In genomic region chr10:131852823-131853609, GRCh38 we compare ENCODE assay signal across 15 cellular contexts. TPM values are rescaled to one million over a fixed set of nuclear protein-coding genes. Genes with fewer than 3 reads are reported as not detected.
A peak's percentile ranks its signal among the peaks of the same experiment; 100 is the strongest.
DNase-seq lines count a peak whose midpoint lies in the region; ATAC-seq and TF ChIP-seq lines count a peak whose summit lies in the region.
"Had no signal": no experiment of that assay in that cellular context is flagged by ENCODE, and none has a peak within 500 bp of the region (broad histone marks: within the 10 kb centered on the region; RNA-seq: fewer than 3 reads in every experiment).

No MANE protein-coding gene starts in this region.

- POLR2A ChIA-PET in naive thymus-derived CD4-positive, alpha-beta T cell (lab: Charles Lee), result no interaction called here

- no peak for TF ChIP-seq POLR2A in upper lobe of left lung (IDR thresholded peaks at IDR 0.05)
- TF ChIP-seq POLR2A in erythroblast (IDR thresholded peaks at IDR 0.05; ENCODE audit: low read length), result no peak

- H3K4me3 Mint-ChIP-seq in naive thymus-derived CD4-positive, alpha-beta T cell, result no peak overlapping the region

- no peak overlapping the region for H3K27ac Mint-ChIP-seq in naive thymus-derived CD4-positive, alpha-beta T cell

- no peak for DNase-seq in LNCaP clone FGC (ENCODE audit: low read depth)
- DNase-seq in ecto neural progenitor cell (ENCODE audit: low spot score), result peak; percentile 32
- DNase-seq in naive thymus-derived CD4-positive, alpha-beta T cell, result no peak
- DNase-seq in upper lobe of left lung, result peak; percentile 17 to 63
- DNase-seq in LoVo (ENCODE audit: low spot score), result no peak
- DNase-seq in erythroblast (lab: John Stamatoyannopoulos, UW), result no peak
- DNase-seq: C1 segment of cervical spinal cord, IMR-90, NCI-H146, NCI-H226, NCI-H526 treated with DMSO at 0.1 percent for 48 hours, SJCRH30 had no signal

- H3K4me3 ChIP-seq in LNCaP clone FGC (ENCODE audit: low read depth, low read length) (no peak overlapping the region), upper lobe of left lung (no peak overlapping the region)
- no peak overlapping the region for H3K4me3 ChIP-seq in naive thymus-derived CD4-positive, alpha-beta T cell (ENCODE audit: low read length)
- H3K4me3 ChIP-seq: HAP-1, SJCRH30 had no signal

- TF ChIP-seq CTCF in LNCaP clone FGC (IDR thresholded peaks at IDR 0.05; ENCODE audit: control insufficient read depth, extremely low read depth, insufficient read depth) (0 out of 2 replicates have a peak, but pooled peaks have one; percentile 5), upper lobe of left lung (IDR thresholded peaks at IDR 0.05) (no peak)

- H3K36me3 ChIP-seq in naive thymus-derived CD4-positive, alpha-beta T cell (ENCODE audit: control insufficient read depth in 2 of 3, insufficient read depth in 3 of 3, low read length in 3 of 3), result no peaks in the 10 kb centered on the region
- H3K36me3 ChIP-seq in upper lobe of left lung, result no peaks in the 10 kb centered on the region
- H3K36me3 ChIP-seq: HAP-1, SJCRH30 had no signal

- peak; percentile 12 for ATAC-seq in naive thymus-derived CD4-positive, alpha-beta T cell
- ATAC-seq in upper lobe of left lung (ENCODE audit: low FRiP score in 2 of 2) (no peak), GM19452 (IDR thresholded peaks at IDR 0.05; ENCODE audit: unreplicated experiment) (no peak)

- 86 to 93% methylated on average over 10 to 18 of the region's 25 CpGs for WGBS in upper lobe of left lung, 2 donors

- CTCF ChIA-PET in naive thymus-derived CD4-positive, alpha-beta T cell (lab: Charles Lee), result no interaction called here

- intact Hi-C loops in naive thymus-derived CD4-positive, alpha-beta T cell (cut with micrococcal nuclease), result no loop called here

- H3K9me3 Mint-ChIP-seq in naive thymus-derived CD4-positive, alpha-beta T cell, result peaks cover 0 to 5% (median 0%) of the 10 kb centered on the region in 11 donors

- no peaks in the 10 kb centered on the region for H3K4me1 Mint-ChIP-seq in naive thymus-derived CD4-positive, alpha-beta T cell

- no peaks in the 10 kb centered on the region for H3K27me3 ChIP-seq in naive thymus-derived CD4-positive, alpha-beta T cell (ENCODE audit: control insufficient read depth in 2 of 2, insufficient read depth in 2 of 2, low read length in 2 of 2)
- no peaks in the 10 kb centered on the region for H3K27me3 ChIP-seq in upper lobe of left lung
- H3K27me3 ChIP-seq: SJCRH30 had no signal

- no peak for TF ChIP-seq EP300 in upper lobe of left lung (IDR thresholded peaks at IDR 0.05)

- H3K27ac ChIP-seq in naive thymus-derived CD4-positive, alpha-beta T cell (ENCODE audit: low read depth, low read length), result no peak overlapping the region
- H3K27ac ChIP-seq in upper lobe of left lung, result no peak overlapping the region
- H3K27ac ChIP-seq: RWPE1, SJCRH30 had no signal

- H3K9me3 ChIP-seq in naive thymus-derived CD4-positive, alpha-beta T cell (ENCODE audit: control insufficient read depth in 2 of 3, low read length in 3 of 3), result no peaks in the 10 kb centered on the region
- H3K9me3 ChIP-seq in upper lobe of left lung, result no peaks in the 10 kb centered on the region
- H3K9me3 ChIP-seq: HAP-1, SJCRH30 had no signal

- H3K27me3 Mint-ChIP-seq in naive thymus-derived CD4-positive, alpha-beta T cell, result peaks cover 0 to 15% (median 0%) of the 10 kb centered on the region in 5 donors

- no peaks in the 10 kb centered on the region for H3K4me1 ChIP-seq in naive thymus-derived CD4-positive, alpha-beta T cell (ENCODE audit: control insufficient read depth in 2 of 2, insufficient read depth in 2 of 2, low read length in 2 of 2)
- no peaks in the 10 kb centered on the region for H3K4me1 ChIP-seq in upper lobe of left lung
- H3K4me1 ChIP-seq: HAP-1, SJCRH30 had no signal

- H3K36me3 Mint-ChIP-seq in naive thymus-derived CD4-positive, alpha-beta T cell, result no peaks in the 10 kb centered on the region

RNA-seq across cellular contexts. Expression of gene PPP2R2D, which starts 47.8 kb away (rescaled TPM):
- total RNA-seq in naive thymus-derived CD4-positive, alpha-beta T cell, result 10 to 100 TPM; 37.1 to 61.3 (median 40.1) TPM
- 10 to 100 TPM; 35.0 to 47.4 TPM for polyA plus RNA-seq in naive thymus-derived CD4-positive, alpha-beta T cell
- 10 to 100 TPM; 20.5 to 60.8 (median 28.7) TPM for total RNA-seq in upper lobe of left lung

Comparison
In these comparisons a context has a peak if more than half of its experiments do, and no peak if none do; other contexts are left out.
1. DNase-seq: peak in ecto neural progenitor cell (single experiment) and upper lobe of left lung (2 of 2); none in LNCaP clone FGC (single experiment), naive thymus-derived CD4-positive, alpha-beta T cell (0 of 9), LoVo (single experiment) and erythroblast (0 of 2).